1 cellular context compared by ENCODE assay signal in the genomic region with DNA sequence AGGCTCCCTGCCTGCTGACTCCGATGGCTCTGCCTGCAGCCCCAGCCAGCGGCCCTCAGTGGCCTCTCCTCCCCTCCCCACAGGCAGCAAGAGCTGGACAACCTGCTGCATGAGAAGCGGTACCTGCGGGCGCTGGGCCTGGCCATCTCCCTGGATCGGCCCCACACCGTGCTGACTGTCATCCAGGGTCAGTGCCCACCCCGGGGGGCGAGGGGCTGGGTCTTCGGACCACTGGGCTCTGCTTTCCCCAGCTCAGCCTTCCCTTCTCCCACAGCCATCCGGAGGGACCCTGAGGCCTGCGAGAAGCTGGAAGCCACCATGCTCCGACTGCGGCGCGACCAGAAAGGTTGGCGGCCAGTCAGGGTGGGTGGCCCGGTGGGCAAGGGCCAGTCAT.
TF ChIP-seq lines count a peak whose summit lies in the region.

No MANE protein-coding gene starts in this region.

TF ChIP-seq in HepG2, 621 proteins besides CTCF, POLR2A, EP300 and RAD21:
- TF ChIP-seq TBP (CRISPR knock-in tag; IDR thresholded peaks at IDR 0.05) (no peak), RBFOX2 (IDR thresholded peaks at IDR 0.05; ENCODE audit: low read depth, low read length) (peak; percentile 31; the same call in 1 of the 2 replicates)
